1 cellular context compared by ENCODE assay signal in the genomic region with DNA sequence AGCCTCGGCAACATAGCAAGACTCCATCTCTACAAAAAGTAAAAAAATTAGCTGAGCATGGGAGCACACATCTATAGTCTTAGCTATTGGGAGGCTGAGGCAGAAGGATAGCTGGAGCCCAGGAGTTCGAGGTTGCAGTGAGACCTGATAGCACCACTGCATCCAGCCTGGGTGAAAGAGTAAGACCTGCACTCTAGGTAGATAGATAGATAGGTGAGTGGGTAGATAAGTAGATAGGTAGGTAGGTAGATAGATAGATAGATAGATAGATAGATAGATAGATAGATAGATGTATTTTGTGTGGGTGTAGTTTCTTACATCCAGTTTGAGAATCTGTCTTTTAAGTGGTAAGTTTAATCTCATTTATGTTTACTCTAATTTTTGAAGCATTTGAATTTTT.
TF ChIP-seq lines count a peak whose summit lies in the region.

No MANE protein-coding gene starts in this region.

TF ChIP-seq in K562, 482 proteins besides CTCF, POLR2A, EP300 and RAD21 (continued from another document):
- TF ChIP-seq MGA (IDR thresholded peaks at IDR 0.05) = no peak
- TF ChIP-seq ATF3 (IDR thresholded peaks at IDR 0.05) = no peak
- TF ChIP-seq ATF3 (CRISPR knock-in tag; conservative IDR thresholded peaks at IDR 0.05) = no peak
